9 cellular contexts compared by ENCODE assay signal in genomic region chr15:45276851-45277250, GRCh38. TPM values are rescaled to one million over a fixed set of nuclear protein-coding genes. Genes with fewer than 3 reads are reported as not detected.
DNase-seq lines count a peak whose midpoint lies in the region; ATAC-seq and TF ChIP-seq lines count a peak whose summit lies in the region.
"Had no signal": no experiment of that assay in that cellular context is flagged by ENCODE, and none has a peak within 500 bp of the region (broad histone marks: within the 10 kb centered on the region; RNA-seq: fewer than 3 reads in every experiment).

No MANE protein-coding gene starts in this region.

- 3 to 4% (median 3%) methylated on average over 2 of the region's 2 CpGs for WGBS in adrenal gland, 4 donors

- no peak overlapping the region for H3K27ac ChIP-seq in MM.1S (ENCODE audit: low read length)
- no peak overlapping the region for H3K27ac ChIP-seq in adrenal gland

- no peaks in the 10 kb centered on the region for H3K36me3 Mint-ChIP-seq in activated CD8-positive, alpha-beta memory T cell treated with anti-CD3 and anti-CD28 coated beads, Interleukin-2, amount 10 ng/mL, durations not matched to agents 7 days and 5 days

- no peaks in the 10 kb centered on the region for H3K9me3 Mint-ChIP-seq in activated CD8-positive, alpha-beta memory T cell treated with anti-CD3 and anti-CD28 coated beads, Interleukin-2, amount 10 ng/mL, durations not matched to agents 7 days and 5 days (ENCODE audit: low read depth)

- no peak overlapping the region for H3K4me2 ChIP-seq in MM.1S (ENCODE audit: low read depth, low read length)

- TF ChIP-seq POLR2A in adrenal gland (IDR thresholded peaks at IDR 0.05): no peak

- H3K4me3 ChIP-seq in MM.1S (ENCODE audit: low read length): no peak overlapping the region
- no peak overlapping the region for H3K4me3 ChIP-seq in adrenal gland

- H3K79me2 ChIP-seq in MM.1S (ENCODE audit: low read length): peaks cover 5% of the 10 kb centered on the region; the same call in 1 of the 2 replicates

- no peaks in the 10 kb centered on the region for H3K9me2 ChIP-seq in MM.1S (replicated peaks; ENCODE audit: insufficient read depth, low read length)

- DNase-seq in Daoy (ENCODE audit: low read depth): peak; percentile 6
- DNase-seq in MM.1S: peak; percentile 19
- DNase-seq in adrenal gland: no peak
- DNase-seq in kidney tubule cell (ENCODE audit: low spot score): peak; percentile 50
- DNase-seq in cerebellar nuclear complex (lab: John Stamatoyannopoulos, UW): no peak
- DNase-seq in activated CD8-positive, alpha-beta memory T cell treated with anti-CD3 and anti-CD28 coated beads, Interleukin-2, amount 10 ng/mL, durations not matched to agents 7 days and 5 days: no peak

- H3K9me3 ChIP-seq in MM.1S (replicated peaks; ENCODE audit: insufficient read depth, low read length) (no peaks in the 10 kb centered on the region), adrenal gland (replicated peaks in 1 of 3) (no peaks in the 10 kb centered on the region)

- H3K4me1 ChIP-seq in MM.1S (ENCODE audit: low read length): peaks cover 9% of the 10 kb centered on the region
- peaks cover 13 to 20% of the 10 kb centered on the region in 2 donors for H3K4me1 ChIP-seq in adrenal gland (replicated peaks in 1 of 2)

- H3K27me3 ChIP-seq in MM.1S (replicated peaks; ENCODE audit: insufficient read depth, low read length) (no peaks in the 10 kb centered on the region), adrenal gland (no peaks in the 10 kb centered on the region)

- no peaks in the 10 kb centered on the region for H4K20me1 ChIP-seq in MM.1S (ENCODE audit: insufficient read depth, low read length)

- CTCF ChIA-PET in activated CD8-positive, alpha-beta memory T cell treated with anti-CD3 and anti-CD28 coated beads, Interleukin-2, amount 10 ng/mL, durations not matched to agents 7 days and 5 days (lab: Charles Lee): interaction anchor here (0.6 to 1.4 kb wide), 2 partner anchors 12 to 153 kb away, joined by 3 read pairs; no protein-coding TSS in a partner anchor

- H3K36me3 ChIP-seq in MM.1S (replicated peaks; ENCODE audit: insufficient read depth, low read length) (no peaks in the 10 kb centered on the region), adrenal gland (replicated peaks in 1 of 2) (no peaks in the 10 kb centered on the region)

- H2AFZ ChIP-seq in MM.1S (ENCODE audit: low read length): no peak overlapping the region

- H3F3A ChIP-seq in MM.1S (ENCODE audit: insufficient read depth, low read length): peaks cover 5% of the 10 kb centered on the region; the same call in 1 of the 2 replicates

- H3K4me1 Mint-ChIP-seq in activated CD8-positive, alpha-beta memory T cell treated with anti-CD3 and anti-CD28 coated beads, Interleukin-2, amount 10 ng/mL, durations not matched to agents 7 days and 5 days: peaks cover 21% of the 10 kb centered on the region

- no peak overlapping the region for H3K9ac ChIP-seq in MM.1S (ENCODE audit: low read length)

- intact Hi-C loops in adrenal gland (cut with DNase I): no loop called here

- ATAC-seq in HG03196 (IDR thresholded peaks at IDR 0.05; ENCODE audit: unreplicated experiment): no peak
- ATAC-seq in GM21528 (IDR thresholded peaks at IDR 0.05; ENCODE audit: low FRiP score, unreplicated experiment): no peak
- no peak for ATAC-seq in activated CD8-positive, alpha-beta memory T cell treated with anti-CD3 and anti-CD28 coated beads, Interleukin-2, amount 10 ng/mL, durations not matched to agents 7 days and 5 days

- no peak overlapping the region for H3K27ac Mint-ChIP-seq in activated CD8-positive, alpha-beta memory T cell treated with anti-CD3 and anti-CD28 coated beads, Interleukin-2, amount 10 ng/mL, durations not matched to agents 7 days and 5 days

- H3K27me3 Mint-ChIP-seq in activated CD8-positive, alpha-beta memory T cell treated with anti-CD3 and anti-CD28 coated beads, Interleukin-2, amount 10 ng/mL, durations not matched to agents 7 days and 5 days: no peaks in the 10 kb centered on the region

- H3K4me3 Mint-ChIP-seq in activated CD8-positive, alpha-beta memory T cell treated with anti-CD3 and anti-CD28 coated beads, Interleukin-2, amount 10 ng/mL, durations not matched to agents 7 days and 5 days: no peak overlapping the region

- TF ChIP-seq CTCF in MM.1S (IDR thresholded peaks at IDR 0.05; ENCODE audit: low read length): peak; percentile 45
- TF ChIP-seq CTCF in adrenal gland (IDR thresholded peaks at IDR 0.05): peak; percentile 20 to 57 (median 46)

RNA-seq across cellular contexts. Expression of gene SLC28A2, which starts 24.8 kb away (rescaled TPM):
- total RNA-seq in Daoy (2014; rRNA removed; shearing (Covaris generic)): not detected in 2 replicates
- total RNA-seq in adrenal gland: under 1 TPM in 4 of 8 donors, not detected in 4; 0.04 to 0.37 (median 0.17) TPM
- under 1 TPM in 1 of 3 donors, not detected in 2; 0.03 TPM for polyA plus RNA-seq in adrenal gland
- total RNA-seq in activated CD8-positive, alpha-beta memory T cell treated with anti-CD3 and anti-CD28 coated beads, Interleukin-2, amount 10 ng/mL, durations not matched to agents 7 days and 5 days: not detected
- total RNA-seq: temporal lobe had no signal

Comparison
In these comparisons a context has a peak if more than half of its experiments do, and no peak if none do; other contexts are left out.
1. DNase-seq: peak in Daoy (single experiment), MM.1S (single experiment) and kidney tubule cell (single experiment); none in adrenal gland (0 of 7), cerebellar nuclear complex (0 of 2) and activated CD8-positive, alpha-beta memory T cell treated with anti-CD3 and anti-CD28 coated beads, Interleukin-2, amount 10 ng/mL, durations not matched to agents 7 days and 5 days (single experiment).